ENCODE assay signal across 8 cellular contexts in the genomic region with DNA sequence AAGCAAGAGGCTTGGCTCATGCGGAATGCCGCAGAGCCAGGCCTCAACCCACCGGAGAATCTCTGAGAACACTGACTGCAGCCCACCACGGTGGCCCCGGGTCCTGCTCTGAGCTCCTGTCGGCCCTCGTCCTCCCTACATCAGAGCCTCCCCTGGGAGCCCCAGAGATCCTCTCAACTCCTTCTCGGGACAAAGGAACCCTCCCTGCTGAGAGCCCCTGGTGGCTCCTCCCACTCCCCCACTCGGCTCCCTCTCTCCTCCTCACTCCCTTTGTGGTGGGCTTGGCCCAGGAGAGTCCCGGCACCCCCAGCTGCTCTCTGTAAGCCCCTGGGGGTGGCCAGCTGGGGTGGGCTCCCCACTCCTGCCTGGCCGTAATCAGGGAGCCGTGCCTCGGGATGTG. TPM values are rescaled to one million over a fixed set of nuclear protein-coding genes. Genes with fewer than 3 reads are reported as not detected.
DNase-seq lines count a peak whose midpoint lies in the region; ATAC-seq and TF ChIP-seq lines count a peak whose summit lies in the region.

No MANE protein-coding gene starts in this region.

- TF ChIP-seq CTCF in Calu3 (IDR thresholded peaks at IDR 0.05; ENCODE audit: unreplicated experiment) (no peak), HFFc6 (IDR thresholded peaks at IDR 0.05) (no peak), WTC11 (IDR thresholded peaks at IDR 0.05) (no peak), heart right ventricle (IDR thresholded peaks at IDR 0.05) (no peak), spleen (IDR thresholded peaks at IDR 0.05 in 8 of 11, conservative IDR thresholded peaks at IDR 0.05 in 3 of 11) (no peak)

- no peaks in the 10 kb centered on the region for H3K27me3 Mint-ChIP-seq in Calu3 (ENCODE audit: unreplicated experiment)
- H3K27me3 Mint-ChIP-seq in HFFc6 (ENCODE audit: insufficient read depth): peaks cover 3% of the 10 kb centered on the region
- H3K27me3 Mint-ChIP-seq in WTC11 (ENCODE audit: low read depth): peaks cover 10% of the 10 kb centered on the region

- ATAC-seq in WTC11 (no peak), heart right ventricle (peak in 5 of 8 donors; percentile 3 to 22 (median 5)), GM18520 (IDR thresholded peaks at IDR 0.05; ENCODE audit: unreplicated experiment) (no peak)

- intact Hi-C loops in Calu3 (cut with micrococcal nuclease; ENCODE audit: unreplicated experiment) (no loop called here), heart right ventricle (cut with DNase I) (no loop called here), spleen (cut with DNase I; ENCODE audit: low total_unique reads) (no loop called here)

- WGBS in heart right ventricle, 2 donors: 33 to 38% methylated on average over 12 to 13 of the region's 13 CpGs
- 3 to 23% (median 18%) methylated on average over 8 to 13 of the region's 13 CpGs for WGBS in spleen, 5 donors

- H3K4me3 Mint-ChIP-seq in Calu3 (ENCODE audit: low read depth, unreplicated experiment) (peak overlapping the region; percentile 73), HFFc6 (peak overlapping the region; percentile 79), WTC11 (peak overlapping the region; percentile 67)

- no peaks in the 10 kb centered on the region for H3K9me3 ChIP-seq in heart right ventricle
- no peaks in the 10 kb centered on the region for H3K9me3 ChIP-seq in spleen

- TF ChIP-seq POLR2A in spleen (IDR thresholded peaks at IDR 0.05): no peak

- peak overlapping the region; percentile 7 to 64 (median 58) for H3K4me3 ChIP-seq in heart right ventricle
- peak overlapping the region in 7 of 8 donors; percentile 35 to 72 (median 51) for H3K4me3 ChIP-seq in spleen

- no peaks in the 10 kb centered on the region for H3K9me3 Mint-ChIP-seq in Calu3 (ENCODE audit: low read depth, unreplicated experiment)
- H3K9me3 Mint-ChIP-seq in HFFc6: no peaks in the 10 kb centered on the region
- no peaks in the 10 kb centered on the region for H3K9me3 Mint-ChIP-seq in WTC11

- peaks cover 41 to 69% (median 61%) of the 10 kb centered on the region in 9 donors for H3K4me1 ChIP-seq in heart right ventricle
- H3K4me1 ChIP-seq in spleen: peaks cover 30 to 70% (median 54%) of the 10 kb centered on the region in 6 donors

- CTCF ChIA-PET in Calu3 (lab: Charles Lee) (interaction anchor here (0.7 to 0.9 kb wide), 2 partner anchors 9 to 11 kb away, joined by 3 to 4 read pairs; no protein-coding TSS in a partner anchor), WTC11 (lab: Charles Lee) (interaction anchor here (0.6 to 3.9 kb wide), 10 partner anchors 9 to 1191 kb away, joined by 3 to 26 read pairs (median 5); a partner anchor contains a TSS)

- H3K27ac ChIP-seq in heart right ventricle (peak overlapping the region; percentile 83 to 98 (median 91)), spleen (peak overlapping the region; percentile 71 to 89 (median 84))

- BruUV-seq in Calu3 (replicated peaks; lab: Mats Ljungman, UMichigan): TSS peak; percentile 53

- POLR2A ChIA-PET in WTC11 (lab: Charles Lee): interaction anchor here (1.0 to 2.4 kb wide), 4 partner anchors 9 to 123 kb away, joined by 3 to 14 read pairs (median 6); a partner anchor contains a TSS

- H3K4me1 Mint-ChIP-seq in Calu3 (ENCODE audit: low read depth, unreplicated experiment) (peaks cover 49% of the 10 kb centered on the region), HFFc6 (ENCODE audit: low read depth) (peaks cover 47% of the 10 kb centered on the region), WTC11 (peaks cover 55% of the 10 kb centered on the region)

- H3K27ac Mint-ChIP-seq in Calu3 (ENCODE audit: unreplicated experiment) (peak overlapping the region; percentile 90), HFFc6 (peak overlapping the region; percentile 92), WTC11 (peak overlapping the region; percentile 76; the same call in 1 of the 2 replicates)

- H3K27me3 ChIP-seq in heart right ventricle (no peaks in the 10 kb centered on the region), spleen (replicated peaks in 1 of 7) (peaks cover 0 to 9% (median 0%) of the 10 kb centered on the region in 7 donors)

- H3K36me3 Mint-ChIP-seq in Calu3 (ENCODE audit: insufficient read depth, unreplicated experiment) (peaks cover 41% of the 10 kb centered on the region), HFFc6 (ENCODE audit: low read depth) (peaks cover under 1% of the 10 kb centered on the region; the same call in 1 of the 2 replicates), WTC11 (no peaks in the 10 kb centered on the region)

- DNase-seq in Calu3 (peak; percentile 35), HFFc6 (no peak), WTC11 (ENCODE audit: low spot score) (no peak), heart right ventricle (peak in 1 of 2 donors; percentile 66), spleen (peak; percentile 80), retina (no peak), DMS153 (lab: John Stamatoyannopoulos, UW) (no peak)

- H3K36me3 ChIP-seq in heart right ventricle: no peaks in the 10 kb centered on the region
- no peaks in the 10 kb centered on the region for H3K36me3 ChIP-seq in spleen

TF ChIP-seq in WTC11, 78 proteins besides CTCF, POLR2A, EP300 and RAD21:
- TF ChIP-seq JUN (CRISPR knock-in tag; IDR thresholded peaks at IDR 0.05) (no peak), ZNF423 (CRISPR knock-in tag; IDR thresholded peaks at IDR 0.05) (peak; percentile 41; the same call in 1 of the 2 replicates)

RNA-seq across cellular contexts. Expression of a gene that starts 11.1 kb away (rescaled TPM):
- total RNA-seq in Calu3 (2022) (208 and 220 TPM in 2 replicates), WTC11 (2021) (69.0 to 82.4 TPM (median 72.4 TPM) in 3 replicates), heart right ventricle (10 to 100 TPM; 22.5 to 40.1 (median 27.7) TPM), spleen (100 to 1,000 TPM in 3 of 7 donors, 10 to 100 TPM in 4; 66.9 to 110 (median 96.4) TPM)
- total RNA-seq in HFFc6 (2021; fragmentation: NEBNext Ultra II Directional; extraction: Animal tissue kit (Norgen Biotek cat#: 25700)): 100 to 1,000 TPM; 111 to 121 (median 116) TPM
- polyA plus RNA-seq in heart right ventricle (10 to 100 TPM; 27.0 to 73.8 TPM), spleen (100 to 1,000 TPM in 2 of 3 donors, 10 to 100 TPM in 1; 56.6 to 120 (median 102) TPM)

RNA-seq across cellular contexts. Expression of a gene that starts 45.7 kb away (rescaled TPM):
- total RNA-seq in Calu3 (2022) (8.6 and 10.0 TPM in 2 replicates), WTC11 (2021) (10.0 to 13.3 TPM (median 12.0 TPM) in 3 replicates), heart right ventricle (100 to 1,000 TPM; 159 to 295 (median 195) TPM), spleen (10 to 100 TPM in 1 of 7 donors, 1 to 10 TPM in 6; 2.7 to 11.7 (median 8.3) TPM)
- total RNA-seq in HFFc6 (2021; fragmentation: NEBNext Ultra II Directional; extraction: Animal tissue kit (Norgen Biotek cat#: 25700)): 1 to 10 TPM; 2.7 to 3.7 (median 3.3) TPM
- polyA plus RNA-seq in heart right ventricle (100 to 1,000 TPM in 1 of 2 donors, 10 to 100 TPM in 1; 74.6 to 220 TPM), spleen (1 to 10 TPM; 3.0 to 3.7 (median 3.2) TPM)

Comparison
In these comparisons a context has a peak if more than half of its experiments do, and no peak if none do; other contexts are left out.
1. DNase-seq: peak in Calu3 (single experiment) and spleen (single experiment); none in HFFc6 (single experiment), WTC11 (single experiment), retina (single experiment) and DMS153 (single experiment).
2. ATAC-seq: peak in heart right ventricle (5 of 8); none in WTC11 (single experiment) and GM18520 (single experiment).
3. RNA of a gene that starts 45.7 kb away (total RNA-seq): 159 to 295 TPM in heart right ventricle; 10.0 to 13.3 TPM in WTC11, 8.6 to 10.0 TPM in Calu3, 2.7 to 11.7 TPM in spleen and 2.7 to 3.7 TPM in HFFc6; every median in the first group is over 10 times any median in the second.
4. Peak in every context shown above with its lines, with median percentiles within 50 percentile points of each other: H3K27ac Mint-ChIP-seq and H3K4me3 Mint-ChIP-seq.